In genomic region chr2:133641942-133642341, GRCh38 we compare ENCODE assay signal across 1 cellular context.
TF ChIP-seq lines count a peak whose summit lies in the region.

No MANE protein-coding gene starts in this region.

TF ChIP-seq in H1, 55 proteins besides CTCF, POLR2A, EP300 and RAD21:
- no peak for TF ChIP-seq RBBP5 (IDR thresholded peaks at IDR 0.05; ENCODE audit: borderline replicate concordance, low read depth, low read length)
- TF ChIP-seq KDM5A (IDR thresholded peaks at IDR 0.05; ENCODE audit: low read length) = no peak
- TF ChIP-seq SIN3A (conservative IDR thresholded peaks at IDR 0.05 in 1 of 2, IDR thresholded peaks at IDR 0.05 in 1 of 2; ENCODE audit: low read depth in 1 of 2, low read length in 2 of 2) = no peak
- TF ChIP-seq EZH2 (IDR thresholded peaks at IDR 0.05; ENCODE audit: low read depth, low read length, severe bottlenecking) = no peak
- no peak for TF ChIP-seq GABPA (IDR thresholded peaks at IDR 0.05; ENCODE audit: borderline replicate concordance, insufficient read depth, low read length)
